Comparison of ENCODE assay signal across 18 cellular contexts in genomic region chr1:46405724-46406123, GRCh38. TPM values are rescaled to one million over a fixed set of nuclear protein-coding genes. Genes with fewer than 3 reads are reported as not detected.
DNase-seq lines count a peak whose midpoint lies in the region.
"Had no signal": no experiment of that assay in that cellular context is flagged by ENCODE, and none has a peak within 500 bp of the region (broad histone marks: within the 10 kb centered on the region; RNA-seq: fewer than 3 reads in every experiment).

No MANE protein-coding gene starts in this region.

- no peak overlapping the region for H3K4me3 ChIP-seq in neuronal stem cell (ENCODE audit: low read length in 2 of 2)
- H3K4me3 ChIP-seq: left lung had no signal

- peaks cover 48% of the 10 kb centered on the region for H3K4me1 Mint-ChIP-seq in dendritic cell treated with granulocyte-macrophage colony-stimulating factor and Interleukin-4, amounts not matched to agents 40 ng/mL and 50 ng/mL, for 4 days (ENCODE audit: low read depth)
- H3K4me1 Mint-ChIP-seq: activated B cell treated with CpG ODN at 0.5 μM for 24 hours; activated naive CD4-positive, alpha-beta T cell treated with anti-CD3 and anti-CD28 coated beads, Interleukin-2, amount 10 ng/mL, durations not matched to agents 7 days and 5 days had no signal

- H4K91ac ChIP-seq in neuronal stem cell (ENCODE audit: low read depth, low read length, poor library complexity): no peak overlapping the region

- H3K27me3 ChIP-seq in neuronal stem cell (ENCODE audit: control insufficient read depth in 3 of 3, insufficient read depth in 3 of 3, low read depth in 1 of 3, low read length in 3 of 3): peaks cover 0 to 8% (median 0%) of the 10 kb centered on the region in 3 experiments
- H3K27me3 ChIP-seq: BE2C, left lung had no signal

- peaks cover 29% of the 10 kb centered on the region for H3K36me3 Mint-ChIP-seq in dendritic cell treated with granulocyte-macrophage colony-stimulating factor and Interleukin-4, amounts not matched to agents 40 ng/mL and 50 ng/mL, for 4 days (ENCODE audit: low read depth)
- H3K36me3 Mint-ChIP-seq: activated naive CD4-positive, alpha-beta T cell treated with anti-CD3 and anti-CD28 coated beads, Interleukin-2, amount 10 ng/mL, durations not matched to agents 7 days and 5 days; natural killer cell had no signal

- H2AK5ac ChIP-seq in neuronal stem cell (ENCODE audit: low read depth, low read length): peak overlapping the region; percentile 96

- peak overlapping the region; percentile 37 for H3K27ac Mint-ChIP-seq in dendritic cell treated with granulocyte-macrophage colony-stimulating factor and Interleukin-4, amounts not matched to agents 40 ng/mL and 50 ng/mL, for 4 days
- H3K27ac Mint-ChIP-seq: activated B cell treated with CpG ODN at 0.5 μM for 24 hours; activated naive CD4-positive, alpha-beta T cell treated with anti-CD3 and anti-CD28 coated beads, Interleukin-2, amount 10 ng/mL, durations not matched to agents 7 days and 5 days; activated T-helper 1 cell treated with anti-CD3 and anti-CD28 coated beads, Interleukin-12 subunit alpha, Interleukin-12 subunit beta, Interleukin-2, Interleukin-4 antibody, amounts not matched to agents 30 ng/mL and 10 ng/mL and 1 ng/mL, durations not matched to agents 14 hours and 24 hours and 36 hours; HFFc6; natural killer cell had no signal

- no CpG with 5 or more reads among the region's 17 CpGs for WGBS in neuronal stem cell (ENCODE audit: extremely low coverage in 2 of 2, insufficient read length in 2 of 2, insufficient replicate concordance in 1 of 2), 2 donors

- H3K9ac ChIP-seq in neuronal stem cell (ENCODE audit: low read depth, low read length, poor library complexity): peak overlapping the region; percentile 45

- peaks cover 5 to 18% of the 10 kb centered on the region in 2 donors for H3K4me1 ChIP-seq in neuronal stem cell (ENCODE audit: control insufficient read depth in 2 of 2, insufficient read depth in 1 of 2, low read depth in 1 of 2, low read length in 2 of 2)
- H3K4me1 ChIP-seq: BE2C had no signal

- no peaks in the 10 kb centered on the region for H3K9me3 ChIP-seq in neuronal stem cell (replicated peaks in 1 of 2; ENCODE audit: control insufficient read depth in 2 of 2, insufficient read depth in 1 of 2, low read depth in 1 of 2, low read length in 2 of 2)
- H3K9me3 ChIP-seq: BE2C, left lung had no signal

- no peaks in the 10 kb centered on the region for H3K79me1 ChIP-seq in neuronal stem cell (ENCODE audit: low read depth, low read length)

- peak overlapping the region; percentile 66 for H2BK15ac ChIP-seq in neuronal stem cell (ENCODE audit: low read length)

- no peak overlapping the region for H3K23ac ChIP-seq in neuronal stem cell (ENCODE audit: low read depth, low read length, poor library complexity)

- no peak overlapping the region for H3K27ac ChIP-seq in neuronal stem cell (replicated peaks; ENCODE audit: low read length)
- H3K27ac ChIP-seq: left lung had no signal

- peaks cover 0 to 4% of the 10 kb centered on the region in 2 donors for H3K36me3 ChIP-seq in neuronal stem cell (replicated peaks in 1 of 2; ENCODE audit: control insufficient read depth in 2 of 2, insufficient read depth in 2 of 2, low read length in 2 of 2)
- H3K36me3 ChIP-seq: BE2C had no signal

- H3K18ac ChIP-seq in neuronal stem cell (ENCODE audit: low read length): peak overlapping the region; percentile 93

- H2BK12ac ChIP-seq in neuronal stem cell (ENCODE audit: low read length): peak overlapping the region; percentile 48

- H2BK120ac ChIP-seq in neuronal stem cell (ENCODE audit: low read depth, low read length): no peak overlapping the region

- no peaks in the 10 kb centered on the region for H3K27me3 Mint-ChIP-seq in dendritic cell treated with granulocyte-macrophage colony-stimulating factor and Interleukin-4, amounts not matched to agents 40 ng/mL and 50 ng/mL, for 4 days
- H3K27me3 Mint-ChIP-seq: activated B cell treated with CpG ODN at 0.5 μM for 24 hours; activated naive CD4-positive, alpha-beta T cell treated with anti-CD3 and anti-CD28 coated beads, Interleukin-2, amount 10 ng/mL, durations not matched to agents 7 days and 5 days had no signal

- intact Hi-C loops in dendritic cell treated with granulocyte-macrophage colony-stimulating factor and Interleukin-4, amounts not matched to agents 40 ng/mL and 50 ng/mL, for 4 days (cut with micrococcal nuclease): loop anchor here (1.0 kb wide), 1 partner anchor 123 kb away; no protein-coding TSS in a partner anchor

- H2AFZ ChIP-seq in neuronal stem cell (ENCODE audit: low read length): peak overlapping the region; percentile 85

- H3K4me2 ChIP-seq in neuronal stem cell (ENCODE audit: insufficient read depth, low read length, poor library complexity, severe bottlenecking): no peak overlapping the region

- no peak overlapping the region for H3K4ac ChIP-seq in neuronal stem cell (ENCODE audit: low read length)

- peak overlapping the region; percentile 73 for H3K14ac ChIP-seq in neuronal stem cell (ENCODE audit: low read length)

- H3K4me3 Mint-ChIP-seq in dendritic cell treated with granulocyte-macrophage colony-stimulating factor and Interleukin-4, amounts not matched to agents 40 ng/mL and 50 ng/mL, for 4 days: no peak overlapping the region
- H3K4me3 Mint-ChIP-seq: activated B cell treated with CpG ODN at 0.5 μM for 24 hours; activated naive CD4-positive, alpha-beta T cell treated with anti-CD3 and anti-CD28 coated beads, Interleukin-2, amount 10 ng/mL, durations not matched to agents 7 days and 5 days; activated T-helper 1 cell treated with anti-CD3 and anti-CD28 coated beads, Interleukin-12 subunit alpha, Interleukin-12 subunit beta, Interleukin-2, Interleukin-4 antibody, amounts not matched to agents 30 ng/mL and 10 ng/mL and 1 ng/mL, durations not matched to agents 14 hours and 24 hours and 36 hours; natural killer cell had no signal

- DNase-seq in CD1c-positive myeloid dendritic cell (ENCODE audit: extremely low spot score) (peak; percentile 17), MV-4-11 (lab: John Stamatoyannopoulos, UW) (peak; percentile 17), neuronal stem cell (ENCODE audit: low spot score) (no peak), iPS-NIHi11 (ENCODE audit: low spot score) (no peak), cerebellum (ENCODE audit: low spot score) (no peak), cerebellar nuclear complex (lab: John Stamatoyannopoulos, UW) (no peak)
- no peak for DNase-seq in activated T-cell treated with anti-CD3 and anti-CD28 coated beads, Interleukin-2, amount 50 U/mL, for 1 hour
- DNase-seq: COR-L47, NCI-H1930 had no signal

- no peaks in the 10 kb centered on the region for H3K9me3 Mint-ChIP-seq in dendritic cell treated with granulocyte-macrophage colony-stimulating factor and Interleukin-4, amounts not matched to agents 40 ng/mL and 50 ng/mL, for 4 days
- H3K9me3 Mint-ChIP-seq: activated B cell treated with CpG ODN at 0.5 μM for 24 hours; activated naive CD4-positive, alpha-beta T cell treated with anti-CD3 and anti-CD28 coated beads, Interleukin-2, amount 10 ng/mL, durations not matched to agents 7 days and 5 days; activated T-helper 1 cell treated with anti-CD3 and anti-CD28 coated beads, Interleukin-12 subunit alpha, Interleukin-12 subunit beta, Interleukin-2, Interleukin-4 antibody, amounts not matched to agents 30 ng/mL and 10 ng/mL and 1 ng/mL, durations not matched to agents 14 hours and 24 hours and 36 hours; HFFc6; mesothelial cell of epicardium; natural killer cell had no signal

- peak overlapping the region; percentile 10 for H2BK5ac ChIP-seq in neuronal stem cell (ENCODE audit: low read length)

- no peak overlapping the region for H4K8ac ChIP-seq in neuronal stem cell (ENCODE audit: low read depth, low read length)

RNA-seq across cellular contexts. Expression of gene FAAH, which starts 11.6 kb away (rescaled TPM):
- polyA plus RNA-seq in neuronal stem cell (2013, experiment 1 of 2): 3.7 TPM
- 3.5 TPM for polyA plus RNA-seq in neuronal stem cell (2013, experiment 2 of 2)
- total RNA-seq in cerebellum: 19.0 TPM

Comparison
In these comparisons a context has a peak if more than half of its experiments do, and no peak if none do; other contexts are left out.
1. DNase-seq: peak in CD1c-positive myeloid dendritic cell (single experiment) and MV-4-11 (single experiment); none in neuronal stem cell (single experiment), iPS-NIHi11 (single experiment), cerebellum (single experiment), activated T-cell treated with anti-CD3 and anti-CD28 coated beads, Interleukin-2, amount 50 U/mL, for 1 hour (single experiment) and cerebellar nuclear complex (0 of 2).